In genomic region chr12:85796001-85796400, GRCh38 we compare ENCODE assay signal across 31 cellular contexts. TPM values are rescaled to one million over a fixed set of nuclear protein-coding genes. Genes with fewer than 3 reads are reported as not detected.
"Had no signal": no experiment of that assay in that cellular context is flagged by ENCODE, and none has a peak within 500 bp of the region (broad histone marks: within the 10 kb centered on the region; RNA-seq: fewer than 3 reads in every experiment).

No MANE protein-coding gene starts in this region.

- H3K27me3 ChIP-seq: breast epithelium, cardiac muscle cell, colonic mucosa, dorsolateral prefrontal cortex, esophagus muscularis mucosa, gastroesophageal sphincter, heart right ventricle, hepatocyte had no signal

- H3K4me1 ChIP-seq: breast epithelium, colonic mucosa, esophagus muscularis mucosa, gastroesophageal sphincter, heart right ventricle had no signal

- DNase-seq: activated B cell treated with CpG ODN at 0.5 μM for 24 hours; activated CD4-positive, alpha-beta T cell treated with anti-CD3 and anti-CD28 coated beads for 48 hours; activated CD4-positive, alpha-beta T cell treated with anti-CD3 and anti-CD28 coated beads, Interleukin-2, amount 50 U/mL, for 1 hour; activated CD4-positive, alpha-beta T cell treated with anti-CD3 and anti-CD28 coated beads, Interleukin-2, amount 50 U/mL, for 48 hours; activated CD8-positive, alpha-beta memory T cell treated with anti-CD3 and anti-CD28 coated beads for 24 hours; activated CD8-positive, alpha-beta T cell treated with anti-CD3 and anti-CD28 coated beads for 36 hours; activated effector memory CD4-positive, alpha-beta T cell treated with Interleukin-2 at 50 U/mL for 16 hours; activated gamma-delta T cell treated with Interleukin-2 at 50 U/mL for 16 hours; activated naive CD4-positive, alpha-beta T cell treated with anti-CD3 and anti-CD28 coated beads, Interleukin-2, amount 50 U/mL, for 16 hours; activated naive CD4-positive, alpha-beta T cell treated with Interleukin-2 at 50 U/mL for 16 hours; activated T-cell treated with anti-CD3 and anti-CD28 coated beads, Interleukin-2, amount 50 U/mL, for 4 hours; amygdala; aorta; central memory CD4-positive, alpha-beta T cell; cerebellar nuclear complex; colonic mucosa; dorsolateral prefrontal cortex; effector memory CD4-positive, alpha-beta T cell; endodermal cell; foreskin melanocyte; heart right ventricle; T-helper 1 cell; T-helper 17 cell; T1000; WERI-Rb-1 had no signal

- H3K4me3 ChIP-seq: breast epithelium, cardiac muscle cell, colonic mucosa, dorsolateral prefrontal cortex, esophagus muscularis mucosa, gastroesophageal sphincter, heart right ventricle, hepatocyte had no signal

- H3K79me2 ChIP-seq: hepatocyte had no signal

- H2AFZ ChIP-seq: hepatocyte had no signal

- H3K4me2 ChIP-seq: hepatocyte had no signal

- H3K27ac ChIP-seq: breast epithelium, cardiac muscle cell, colonic mucosa, dorsolateral prefrontal cortex, esophagus muscularis mucosa, gastroesophageal sphincter, heart right ventricle, hepatocyte, WERI-Rb-1 had no signal

- H3K36me3 ChIP-seq: breast epithelium, cardiac muscle cell, colonic mucosa, esophagus muscularis mucosa, gastroesophageal sphincter, heart right ventricle, WERI-Rb-1 had no signal

- H3K9me3 ChIP-seq: breast epithelium, colonic mucosa, esophagus muscularis mucosa, gastroesophageal sphincter, heart right ventricle had no signal

RNA-seq across cellular contexts. Expression of gene RASSF9, which starts 40.2 kb away (rescaled TPM):
- total RNA-seq: activated B cell treated with CpG ODN at 0.5 μM for 24 hours; activated CD8-positive, alpha-beta T cell treated with anti-CD3 and anti-CD28 coated beads for 36 hours; activated T-cell treated with anti-CD3 and anti-CD28 coated beads, Interleukin-2, amount 50 U/mL, for 4 hours; activated T-helper 17 cell treated with anti-CD3 and anti-CD28 coated beads, Interleukin-2, amount 50 U/mL, for 72 hours; T-helper 17 cell had no signal
